Comparison of ENCODE assay signal across 20 cellular contexts in genomic region chr14:64176330-64176729, GRCh38.
DNase-seq lines count a peak whose midpoint lies in the region; ATAC-seq and FAIRE-seq lines count a peak whose summit lies in the region.
"Had no signal": no experiment of that assay in that cellular context is flagged by ENCODE, and none has a peak within 500 bp of the region (broad histone marks: within the 10 kb centered on the region; RNA-seq: fewer than 3 reads in every experiment).

No MANE protein-coding gene starts in this region.

- H3K9me3 Mint-ChIP-seq in activated T-cell treated with anti-CD3 and anti-CD28 coated beads, Interleukin-2, amount 50 U/mL, for 24 hours: no peaks in the 10 kb centered on the region
- H3K9me3 Mint-ChIP-seq in activated naive CD8-positive, alpha-beta T cell treated with anti-CD3 and anti-CD28 coated beads for 36 hours: no peaks in the 10 kb centered on the region
- no peaks in the 10 kb centered on the region for H3K9me3 Mint-ChIP-seq in stimulated activated effector memory CD8-positive, alpha-beta T cell treated with anti-CD3 and anti-CD28 coated beads, Interleukin-12 subunit alpha, Interleukin-12 subunit beta, amount 100 ng/mL, for 72 hours
- H3K9me3 Mint-ChIP-seq: CD8-positive, alpha-beta T cell had no signal

- H3K36me3 Mint-ChIP-seq in activated T-cell treated with anti-CD3 and anti-CD28 coated beads, Interleukin-2, amount 50 U/mL, for 24 hours (ENCODE audit: low read depth): peaks cover 66% of the 10 kb centered on the region
- H3K36me3 Mint-ChIP-seq in activated naive CD8-positive, alpha-beta T cell treated with anti-CD3 and anti-CD28 coated beads for 36 hours: peaks cover 31% of the 10 kb centered on the region
- H3K36me3 Mint-ChIP-seq in stimulated activated effector memory CD8-positive, alpha-beta T cell treated with anti-CD3 and anti-CD28 coated beads, Interleukin-12 subunit alpha, Interleukin-12 subunit beta, amount 100 ng/mL, for 72 hours: peaks cover 85% of the 10 kb centered on the region

- H3K4me3 Mint-ChIP-seq in activated T-cell treated with anti-CD3 and anti-CD28 coated beads, Interleukin-2, amount 50 U/mL, for 24 hours: no peak overlapping the region
- no peak overlapping the region for H3K4me3 Mint-ChIP-seq in activated naive CD8-positive, alpha-beta T cell treated with anti-CD3 and anti-CD28 coated beads for 36 hours
- no peak overlapping the region for H3K4me3 Mint-ChIP-seq in stimulated activated effector memory CD8-positive, alpha-beta T cell treated with anti-CD3 and anti-CD28 coated beads, Interleukin-12 subunit alpha, Interleukin-12 subunit beta, amount 100 ng/mL, for 72 hours
- H3K4me3 Mint-ChIP-seq: CD8-positive, alpha-beta T cell had no signal

- no peak for DNase-seq in activated T-cell treated with anti-CD3 and anti-CD28 coated beads, Interleukin-2, amount 50 U/mL, for 24 hours
- DNase-seq in activated T-cell treated with anti-CD3 and anti-CD28 coated beads for 4 hours (no peak), HTR-8/SVneo (ENCODE audit: insufficient read length, low spot score) (no peak), G401 (ENCODE audit: low spot score) (no peak), RCC 7860 (ENCODE audit: low spot score) (no peak)
- no peak for DNase-seq in activated naive CD8-positive, alpha-beta T cell treated with anti-CD3 and anti-CD28 coated beads for 36 hours
- no peak for DNase-seq in stimulated activated effector memory CD8-positive, alpha-beta T cell treated with anti-CD3 and anti-CD28 coated beads, Interleukin-12 subunit alpha, Interleukin-12 subunit beta, amount 100 ng/mL, for 72 hours (ENCODE audit: low spot score in 2 of 2)
- DNase-seq in NK-92 treated with Interleukin-12 subunit alpha and Interleukin-12 subunit beta, amount 100 ng/mL, for 24 hours (lab: John Stamatoyannopoulos, UW): no peak
- DNase-seq: CD8-positive, alpha-beta T cell; DMS53; EL; KG1; NCI-H1417 treated with DMSO at 0.1 percent for 48 hours; NCI-H1930; NCI-H345; NCI-H524 treated with DMSO at 0.1 percent for 48 hours; PC-9 had no signal

- in situ Hi-C loops in G401 (cut with HindIII; ENCODE audit: low sequenced_read_pairs): no loop called here

- H3K4me1 Mint-ChIP-seq in activated T-cell treated with anti-CD3 and anti-CD28 coated beads, Interleukin-2, amount 50 U/mL, for 24 hours (ENCODE audit: low read depth): peaks cover 30% of the 10 kb centered on the region
- H3K4me1 Mint-ChIP-seq in activated naive CD8-positive, alpha-beta T cell treated with anti-CD3 and anti-CD28 coated beads for 36 hours: peaks cover 25% of the 10 kb centered on the region
- peaks cover 13% of the 10 kb centered on the region for H3K4me1 Mint-ChIP-seq in stimulated activated effector memory CD8-positive, alpha-beta T cell treated with anti-CD3 and anti-CD28 coated beads, Interleukin-12 subunit alpha, Interleukin-12 subunit beta, amount 100 ng/mL, for 72 hours

- peak overlapping the region; percentile 48 for H3K27ac Mint-ChIP-seq in activated T-cell treated with anti-CD3 and anti-CD28 coated beads, Interleukin-2, amount 50 U/mL, for 24 hours
- peak overlapping the region; percentile 16 for H3K27ac Mint-ChIP-seq in activated naive CD8-positive, alpha-beta T cell treated with anti-CD3 and anti-CD28 coated beads for 36 hours
- peak overlapping the region; percentile 12 for H3K27ac Mint-ChIP-seq in stimulated activated effector memory CD8-positive, alpha-beta T cell treated with anti-CD3 and anti-CD28 coated beads, Interleukin-12 subunit alpha, Interleukin-12 subunit beta, amount 100 ng/mL, for 72 hours
- H3K27ac Mint-ChIP-seq: CD8-positive, alpha-beta T cell had no signal

- no peaks in the 10 kb centered on the region for H3K27me3 Mint-ChIP-seq in activated T-cell treated with anti-CD3 and anti-CD28 coated beads, Interleukin-2, amount 50 U/mL, for 24 hours
- no peaks in the 10 kb centered on the region for H3K27me3 Mint-ChIP-seq in activated naive CD8-positive, alpha-beta T cell treated with anti-CD3 and anti-CD28 coated beads for 36 hours

- FAIRE-seq in HTR-8/SVneo (lab: Jason Lieb, UNC) (peak; percentile 90), RCC 7860 (lab: Jason Lieb, UNC) (no peak)
- FAIRE-seq: A204.1, GM12891, HepG2 had no signal

- peak; percentile 51 for ATAC-seq in stimulated activated effector memory CD8-positive, alpha-beta T cell treated with anti-CD3 and anti-CD28 coated beads, Interleukin-12 subunit alpha, Interleukin-12 subunit beta, amount 100 ng/mL, for 72 hours
- ATAC-seq: CD8-positive, alpha-beta T cell; HepG2 had no signal
